In the genomic region with DNA sequence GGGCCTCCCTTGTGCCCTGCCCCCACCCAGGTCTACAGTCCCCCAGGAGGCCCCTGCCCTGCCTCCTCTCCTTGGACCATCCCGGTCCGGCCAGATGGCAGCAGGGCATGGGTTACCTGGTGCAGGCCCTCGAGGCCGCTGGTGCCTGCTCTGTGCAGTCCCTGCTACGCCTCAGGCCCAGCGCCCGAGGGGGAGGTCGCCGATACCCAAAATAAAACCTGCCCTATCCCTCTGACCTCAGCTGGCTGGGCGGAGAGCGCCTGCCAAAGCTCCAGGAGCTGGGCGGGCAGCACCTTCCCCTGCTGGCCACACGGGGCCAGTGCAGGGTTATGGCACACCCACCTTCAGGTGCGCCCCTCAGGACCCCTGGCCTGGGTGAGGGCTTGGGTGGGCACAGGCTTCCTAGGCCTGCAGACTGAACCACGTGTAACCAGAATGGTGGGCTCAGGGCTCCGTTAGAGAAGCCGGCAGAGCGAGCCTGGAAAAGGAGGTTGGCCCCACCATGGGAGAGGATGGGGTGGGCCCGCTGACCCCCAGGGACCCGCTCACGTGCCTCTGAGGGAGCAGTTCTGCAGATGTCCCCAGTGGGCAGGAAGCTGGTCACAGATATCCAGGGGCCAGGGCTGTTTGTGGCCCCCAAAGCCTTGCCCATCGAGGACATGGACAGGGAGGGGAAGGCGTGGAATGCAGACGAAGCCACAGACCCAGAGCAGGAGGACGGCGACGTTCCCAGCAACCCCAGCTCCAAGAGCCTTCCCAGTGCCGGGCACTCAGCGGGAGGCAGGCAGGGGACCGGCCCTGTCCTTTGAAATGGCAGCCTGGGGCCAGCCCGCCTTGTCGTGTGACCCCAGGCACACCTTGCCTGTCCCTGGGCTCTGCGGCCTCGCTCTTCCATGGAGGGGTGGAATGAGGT, we compare ENCODE assay signal across 11 cellular contexts. TPM values are rescaled to one million over a fixed set of nuclear protein-coding genes. Genes with fewer than 3 reads are reported as not detected.
DNase-seq lines count a peak whose midpoint lies in the region; ATAC-seq lines count a peak whose summit lies in the region.
"Had no signal": no experiment of that assay in that cellular context is flagged by ENCODE, and none has a peak within 500 bp of the region (broad histone marks: within the 10 kb centered on the region; RNA-seq: fewer than 3 reads in every experiment).

No MANE protein-coding gene starts in this region.

- DNase-seq in AG08396 (ENCODE audit: low spot score) (peak; percentile 34), H7 (peak; percentile 95), ecto neural progenitor cell (ENCODE audit: low spot score) (peak; percentile 58), myocyte (ENCODE audit: low read depth) (peak; percentile 83)
- no peak for DNase-seq in stimulated activated CD4-positive, alpha-beta T cell treated with anti-CD3 and anti-CD28 coated beads, Interleukin-4, amount 100 ng/mL, for 4 hours
- no peak for DNase-seq in activated T-cell treated with anti-CD3 and anti-CD28 coated beads, Interleukin-2, amount 50 U/mL, for 24 hours
- DNase-seq: activated gamma-delta T cell treated with Interleukin-2 at 50 U/mL for 16 hours; hippocampal formation; stimulated activated CD4-positive, alpha-beta T cell treated with anti-CD3 and anti-CD28 coated beads, Interleukin-1b, Interleukin-23, amount 100 ng/mL, for 48 hours had no signal

- no peaks in the 10 kb centered on the region for H3K27me3 ChIP-seq in H7 (ENCODE audit: control insufficient read depth, insufficient read depth, low read length)

- H3K36me3 ChIP-seq in H7 (replicated peaks; ENCODE audit: control insufficient read depth, insufficient read depth, low read length): no peaks in the 10 kb centered on the region

- peaks cover 7% of the 10 kb centered on the region for H3K27me3 Mint-ChIP-seq in activated T-cell treated with anti-CD3 and anti-CD28 coated beads, Interleukin-2, amount 50 U/mL, for 24 hours

- no peaks in the 10 kb centered on the region for H3K36me3 Mint-ChIP-seq in activated T-cell treated with anti-CD3 and anti-CD28 coated beads, Interleukin-2, amount 50 U/mL, for 24 hours (ENCODE audit: low read depth)

- no peak overlapping the region for H3K4me3 Mint-ChIP-seq in activated T-cell treated with anti-CD3 and anti-CD28 coated beads, Interleukin-2, amount 50 U/mL, for 24 hours

- H3K4me1 Mint-ChIP-seq in activated T-cell treated with anti-CD3 and anti-CD28 coated beads, Interleukin-2, amount 50 U/mL, for 24 hours (ENCODE audit: low read depth): peaks cover 11% of the 10 kb centered on the region

- no peaks in the 10 kb centered on the region for H3K9me3 Mint-ChIP-seq in activated T-cell treated with anti-CD3 and anti-CD28 coated beads, Interleukin-2, amount 50 U/mL, for 24 hours

- H3K27ac Mint-ChIP-seq in activated T-cell treated with anti-CD3 and anti-CD28 coated beads, Interleukin-2, amount 50 U/mL, for 24 hours: no peak overlapping the region

- no peak overlapping the region for H3K4me3 ChIP-seq in H7 (ENCODE audit: insufficient read depth, low read depth, low read length)

- ATAC-seq in GM18861 (IDR thresholded peaks at IDR 0.05; ENCODE audit: unreplicated experiment) (no peak), HG03139 (IDR thresholded peaks at IDR 0.05; ENCODE audit: unreplicated experiment) (no peak)

RNA-seq across cellular contexts. Expression of a gene that starts 1.7 kb away (rescaled TPM):
- not detected in 2 replicates for total RNA-seq in H7 (2014; rRNA removed; shearing (Covaris generic))
- total RNA-seq in myocyte: 1,570 and 2,000 TPM in 2 replicates
- 496 TPM for polyA plus RNA-seq in myocyte (2012)

RNA-seq across cellular contexts. Expression of a gene that starts 26.1 kb away (rescaled TPM):
- total RNA-seq in H7 (2014; rRNA removed; shearing (Covaris generic)): not detected in 2 replicates
- total RNA-seq in myocyte: 1.4 and 3.9 TPM in 2 replicates
- polyA plus RNA-seq in myocyte (2012): 5.2 TPM

RNA-seq across cellular contexts. Expression of a gene that starts 29.4 kb away (rescaled TPM):
- 75.9 and 91.1 TPM in 2 replicates for total RNA-seq in H7 (2014; rRNA removed; shearing (Covaris generic))
- 95.2 and 101 TPM in 2 replicates for total RNA-seq in myocyte
- polyA plus RNA-seq in myocyte (2012): 76.2 TPM

Comparison
In these comparisons a context has a peak if more than half of its experiments do, and no peak if none do; other contexts are left out.
1. DNase-seq: peak in AG08396 (single experiment), H7 (single experiment), ecto neural progenitor cell (single experiment) and myocyte (single experiment); none in stimulated activated CD4-positive, alpha-beta T cell treated with anti-CD3 and anti-CD28 coated beads, Interleukin-4, amount 100 ng/mL, for 4 hours (0 of 2) and activated T-cell treated with anti-CD3 and anti-CD28 coated beads, Interleukin-2, amount 50 U/mL, for 24 hours (single experiment).
2. RNA of a gene that starts 1.7 kb away (total RNA-seq): 1,570 to 2,000 TPM in myocyte; not detected in H7; every median in the first group is over 1,000 times any median in the second.